In the genomic region with DNA sequence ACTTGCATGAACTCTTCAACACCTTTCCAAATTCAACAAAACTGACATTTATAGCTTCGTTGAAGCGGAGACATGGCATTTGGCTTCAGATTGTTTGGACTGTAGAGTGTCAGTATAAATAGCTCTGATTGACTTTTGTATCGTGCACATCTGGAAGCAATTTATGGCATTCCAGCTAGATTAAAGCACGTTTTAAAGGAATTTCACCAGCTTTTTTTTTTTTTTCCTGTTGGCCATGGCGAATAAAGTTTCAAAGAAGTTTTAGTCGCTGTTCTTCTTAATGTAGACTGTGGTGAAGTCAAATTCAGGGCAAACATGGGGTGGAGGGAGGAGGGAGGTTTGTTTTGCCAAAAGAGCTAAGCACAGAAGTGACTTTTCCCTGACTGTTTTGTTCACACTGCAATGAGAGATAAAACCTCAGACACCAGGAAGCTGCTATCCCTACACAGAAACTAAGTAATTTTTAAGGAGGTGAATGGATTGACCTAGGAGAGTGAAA, we compare ENCODE assay signal across 13 cellular contexts.
DNase-seq lines count a peak whose midpoint lies in the region; FAIRE-seq and TF ChIP-seq lines count a peak whose summit lies in the region.
"Had no signal": no experiment of that assay in that cellular context is flagged by ENCODE, and none has a peak within 500 bp of the region (broad histone marks: within the 10 kb centered on the region; RNA-seq: fewer than 3 reads in every experiment).

No MANE protein-coding gene starts in this region.

- FAIRE-seq in H54 (lab: Jason Lieb, UNC): no peak

- intact Hi-C loops in esophagus squamous epithelium (cut with DNase I) (no loop called here), stomach (cut with DNase I; ENCODE audit: low total_unique reads) (no loop called here)

- no peak for TF ChIP-seq CTCF in AG09319 (IDR thresholded peaks at IDR 0.05; ENCODE audit: low read depth, low read length)
- no peak for TF ChIP-seq CTCF in esophagus squamous epithelium (IDR thresholded peaks at IDR 0.05)
- no peak for TF ChIP-seq CTCF in osteoblast (IDR thresholded peaks at IDR 0.05; ENCODE audit: extremely low read depth, low read depth, low read length)
- no peak for TF ChIP-seq CTCF in stomach (IDR thresholded peaks at IDR 0.05)

- peak overlapping the region; percentile 16 for H2AFZ ChIP-seq in osteoblast (ENCODE audit: low read length)

- H3K4me1 ChIP-seq in esophagus squamous epithelium (peaks cover 0 to 44% (median 15%) of the 10 kb centered on the region in 3 donors), osteoblast (ENCODE audit: insufficient read depth, low read length) (peaks cover 18% of the 10 kb centered on the region), stomach (peaks cover 3 to 27% (median 15%) of the 10 kb centered on the region in 4 donors)
- H3K4me1 ChIP-seq: BLaER1 had no signal

- H3K27ac ChIP-seq in esophagus squamous epithelium: peak overlapping the region in 3 of 4 donors; percentile 12 to 56 (median 41)
- H3K27ac ChIP-seq in osteoblast (ENCODE audit: low read depth, low read length): no peak overlapping the region
- H3K27ac ChIP-seq in stomach: no peak overlapping the region
- H3K27ac ChIP-seq: BLaER1 had no signal

- no peaks in the 10 kb centered on the region for H3K9me3 ChIP-seq in esophagus squamous epithelium
- no peaks in the 10 kb centered on the region for H3K9me3 ChIP-seq in osteoblast (ENCODE audit: low read depth, low read length)
- no peaks in the 10 kb centered on the region for H3K9me3 ChIP-seq in stomach
- H3K9me3 ChIP-seq: BLaER1 had no signal

- peak overlapping the region; percentile 37 for H3K4me2 ChIP-seq in osteoblast (ENCODE audit: insufficient read depth, low read length)
- H3K4me2 ChIP-seq: BLaER1 had no signal

- H3K27me3 ChIP-seq in esophagus squamous epithelium (no peaks in the 10 kb centered on the region), osteoblast (ENCODE audit: insufficient read depth, low read length) (no peaks in the 10 kb centered on the region), stomach (no peaks in the 10 kb centered on the region)
- H3K27me3 ChIP-seq: BLaER1 had no signal

- in situ Hi-C loops in ACHN (cut with HindIII; ENCODE audit: low pct_ligation_motif_present, low pct_unique_long_range_greater_than_20kb, low sequenced_read_pairs): no loop called here

- no peak for TF ChIP-seq EP300 in stomach (IDR thresholded peaks at IDR 0.05)

- H4K20me1 ChIP-seq in osteoblast (ENCODE audit: insufficient read depth, low read length): no peaks in the 10 kb centered on the region
- H4K20me1 ChIP-seq: BLaER1 had no signal

- TF ChIP-seq POLR2A in esophagus squamous epithelium (IDR thresholded peaks at IDR 0.05) (no peak), stomach (IDR thresholded peaks at IDR 0.05) (no peak), H54 (IDR thresholded peaks at IDR 0.05; ENCODE audit: low read depth, low read length) (no peak)

- H3K36me3 ChIP-seq in esophagus squamous epithelium: no peaks in the 10 kb centered on the region
- no peaks in the 10 kb centered on the region for H3K36me3 ChIP-seq in osteoblast (ENCODE audit: insufficient read depth, low read length)
- H3K36me3 ChIP-seq in stomach: no peaks in the 10 kb centered on the region
- H3K36me3 ChIP-seq: BLaER1 had no signal

- WGBS in esophagus squamous epithelium, 2 donors: 18 to 22% methylated on average over 6 of the region's 6 CpGs
- 28 to 38% (median 32%) methylated on average over 6 of the region's 6 CpGs for WGBS in stomach, 5 donors

- H3K4me3 ChIP-seq in esophagus squamous epithelium (no peak overlapping the region), osteoblast (ENCODE audit: insufficient read depth, low read length) (no peak overlapping the region), stomach (no peak overlapping the region)
- H3K4me3 ChIP-seq: BLaER1 had no signal

- H3K79me2 ChIP-seq in osteoblast (ENCODE audit: insufficient read depth, low read length): no peaks in the 10 kb centered on the region

- DNase-seq in AG09319 (ENCODE audit: extremely low read depth, low read depth) (peak; percentile 77), HS-5 (ENCODE audit: low read depth) (peak; percentile 16), esophagus squamous epithelium (lab: John Stamatoyannopoulos, UW) (no peak), osteoblast (ENCODE audit: insufficient read length, low spot score, missing footprints) (no peak), ACHN (no peak), amniotic stem cell (lab: John Stamatoyannopoulos, UW) (no peak), stomach (no peak), H54 (ENCODE audit: insufficient read length, low spot score) (no peak)
- DNase-seq: activated effector memory CD4-positive, alpha-beta T cell treated with Interleukin-2 at 50 U/mL for 16 hours; central memory CD4-positive, alpha-beta T cell; DND-41; stimulated activated CD4-positive, alpha-beta T cell treated with anti-CD3 and anti-CD28 coated beads, Interleukin-15, amount 100 ng/mL, for 24 hours had no signal

Comparison
In these comparisons a context has a peak if more than half of its experiments do, and no peak if none do; other contexts are left out.
1. DNase-seq: peak in AG09319 (single experiment) and HS-5 (single experiment); none in esophagus squamous epithelium (single experiment), osteoblast (single experiment), ACHN (single experiment), amniotic stem cell (single experiment), stomach (single experiment) and H54 (single experiment).
2. H3K27ac ChIP-seq: peak in esophagus squamous epithelium (3 of 4); none in osteoblast (single experiment) and stomach (0 of 5).